ENCODE assay signal across 8 cellular contexts in genomic region chr3:141875374-141875892, GRCh38.
A peak's percentile ranks its signal among the peaks of the same experiment; 100 is the strongest.
DNase-seq lines count a peak whose midpoint lies in the region; TF ChIP-seq lines count a peak whose summit lies in the region.

No MANE protein-coding gene starts in this region.

- CTCF ChIA-PET in HEK293T (lab: Yijun Ruan, JAX): interaction anchor here (0.7 to 1.4 kb wide), 3 partner anchors 23 to 137 kb away, joined by 3 to 6 read pairs (median 3); partner anchors contain the start of gene RNF7
- CTCF ChIA-PET in activated naive CD4-positive, alpha-beta T cell treated with anti-CD3 and anti-CD28 coated beads, Interleukin-2, amount 10 ng/mL, durations not matched to agents 7 days and 5 days (lab: Charles Lee): interaction anchor here (0.6 to 3.8 kb wide), 17 partner anchors 8 to 427 kb away, joined by 3 to 42 read pairs (median 3); partner anchors contain the start of genes RNF7 and TFDP2

- H3K4me3 ChIP-seq in NB4 (ENCODE audit: low read depth, low read length): peak overlapping the region; percentile 77
- H3K4me3 ChIP-seq in SK-N-MC: peak overlapping the region; percentile 98
- H3K4me3 ChIP-seq in neutrophil (ENCODE audit: low read depth in 1 of 2, low read length in 1 of 2): peak overlapping the region; percentile 65 to 76

- H3K27ac Mint-ChIP-seq in activated naive CD4-positive, alpha-beta T cell treated with anti-CD3 and anti-CD28 coated beads, Interleukin-2, amount 10 ng/mL, durations not matched to agents 7 days and 5 days: peak overlapping the region; percentile 92

- H3K9me3 Mint-ChIP-seq in activated naive CD4-positive, alpha-beta T cell treated with anti-CD3 and anti-CD28 coated beads, Interleukin-2, amount 10 ng/mL, durations not matched to agents 7 days and 5 days: no peaks in the 10 kb centered on the region

- peaks cover 18% of the 10 kb centered on the region for H3K27me3 ChIP-seq in neutrophil

- peak overlapping the region; percentile 80 for H3K9ac ChIP-seq in SK-N-MC (ENCODE audit: insufficient read length)

- H3K27ac ChIP-seq in SK-N-MC (peak overlapping the region; percentile 90), neutrophil (peak overlapping the region; percentile 88)

- H3K9me3 ChIP-seq in SK-N-MC (ENCODE audit: low read depth, low read length) (no peaks in the 10 kb centered on the region), neutrophil (no peaks in the 10 kb centered on the region)

- H3K4me1 Mint-ChIP-seq in activated naive CD4-positive, alpha-beta T cell treated with anti-CD3 and anti-CD28 coated beads, Interleukin-2, amount 10 ng/mL, durations not matched to agents 7 days and 5 days: peaks cover 42% of the 10 kb centered on the region

- DNase-seq in EL: peak; percentile 83
- peak; percentile 81 for DNase-seq in HEK293T (ENCODE audit: extremely low spot score)
- peak; percentile 88 for DNase-seq in NB4 (ENCODE audit: low read depth)
- peak; percentile 61 for DNase-seq in SK-N-MC (ENCODE audit: low read depth, low spot score)
- DNase-seq in activated naive CD4-positive, alpha-beta T cell treated with anti-CD3 and anti-CD28 coated beads, Interleukin-2, amount 10 ng/mL, durations not matched to agents 7 days and 5 days: peak; percentile 88
- DNase-seq in germinal center (ENCODE audit: low spot score): peak; percentile 88
- DNase-seq in superior temporal gyrus (ENCODE audit: extremely low spot score): peak; percentile 89

- peak; percentile 76 for TF ChIP-seq CTCF in NB4 (IDR thresholded peaks at IDR 0.05; ENCODE audit: low read depth, low read length)
- TF ChIP-seq CTCF in neutrophil (IDR thresholded peaks at IDR 0.05): peak; percentile 76

- peaks cover 6% of the 10 kb centered on the region for H3K36me3 Mint-ChIP-seq in activated naive CD4-positive, alpha-beta T cell treated with anti-CD3 and anti-CD28 coated beads, Interleukin-2, amount 10 ng/mL, durations not matched to agents 7 days and 5 days

- POLR2A ChIA-PET in HEK293T (lab: Yijun Ruan, JAX): interaction anchor here (0.6 to 1.3 kb wide), 6 partner anchors 18 to 141 kb away, joined by 3 to 11 read pairs (median 4); partner anchors contain the start of gene RNF7

- peak overlapping the region; percentile 80 for H3K4me3 Mint-ChIP-seq in activated naive CD4-positive, alpha-beta T cell treated with anti-CD3 and anti-CD28 coated beads, Interleukin-2, amount 10 ng/mL, durations not matched to agents 7 days and 5 days

- peaks cover 13 to 17% of the 10 kb centered on the region in 2 experiments for H3K4me1 ChIP-seq in neutrophil (ENCODE audit: control insufficient read depth in 1 of 2, insufficient read depth in 1 of 2, low read depth in 1 of 2, low read length in 1 of 2)

- no peak for TF ChIP-seq POLR2A in NB4 (IDR thresholded peaks at IDR 0.05; ENCODE audit: extremely low read depth, insufficient read length)

- H3K27me3 Mint-ChIP-seq in activated naive CD4-positive, alpha-beta T cell treated with anti-CD3 and anti-CD28 coated beads, Interleukin-2, amount 10 ng/mL, durations not matched to agents 7 days and 5 days: peaks cover 10% of the 10 kb centered on the region

- H3K36me3 ChIP-seq in SK-N-MC (ENCODE audit: insufficient read depth, low read length) (peaks cover 6% of the 10 kb centered on the region; the same call in 1 of the 2 replicates), neutrophil (no peaks in the 10 kb centered on the region)

TF ChIP-seq in HEK293T, 16 proteins besides CTCF, POLR2A, EP300 and RAD21:
- TF ChIP-seq PKNOX1 (IDR thresholded peaks at IDR 0.05) (no peak), ARNT (IDR thresholded peaks at IDR 0.05) (no peak), NFRKB (IDR thresholded peaks at IDR 0.05) (no peak), FOXM1 (IDR thresholded peaks at IDR 0.05; ENCODE audit: borderline replicate concordance) (no peak), ZNF384 (IDR thresholded peaks at IDR 0.05) (no peak), SUZ12 (IDR thresholded peaks at IDR 0.05) (no peak), LEF1 (IDR thresholded peaks at IDR 0.05; ENCODE audit: borderline replicate concordance) (no peak), CTBP1 (IDR thresholded peaks at IDR 0.05; ENCODE audit: borderline replicate concordance) (peak; percentile 45; the same call in 1 of the 2 replicates), FOXK2 (IDR thresholded peaks at IDR 0.05) (no peak)

Comparison
In these comparisons a context has a peak if more than half of its experiments do, and no peak if none do; other contexts are left out.
1. Peak in every context shown above with its lines: DNase-seq, H3K4me3 ChIP-seq and H3K27ac ChIP-seq.